ENCODE assay signal across 20 cellular contexts in genomic region chr11:30445056-30445455, GRCh38.
"Had no signal": no experiment of that assay in that cellular context is flagged by ENCODE, and none has a peak within 500 bp of the region (broad histone marks: within the 10 kb centered on the region; RNA-seq: fewer than 3 reads in every experiment).

No MANE protein-coding gene starts in this region.

- H3K4me3 ChIP-seq: body of pancreas, smooth muscle cell had no signal

- DNase-seq: activated CD4-positive, alpha-beta T cell treated with anti-CD3 and anti-CD28 coated beads, Interleukin-2, amount 10 ng/mL, durations not matched to agents 7 days and 5 days; activated CD8-positive, alpha-beta memory T cell treated with anti-CD3 and anti-CD28 coated beads, Interleukin-2, amount 50 U/mL, for 48 hours; activated gamma-delta T cell; activated T-cell treated with anti-CD3 and anti-CD28 coated beads, Interleukin-2, amount 50 U/mL, for 72 hours; amniotic stem cell; body of pancreas; effector memory CD4-positive, alpha-beta T cell; foreskin melanocyte; naive thymus-derived CD4-positive, alpha-beta T cell; nucleus accumbens; right cardiac atrium; stimulated activated CD4-positive, alpha-beta T cell treated with anti-CD3 and anti-CD28 coated beads, Interleukin-4, amount 100 ng/mL, for 4 hours; stimulated activated CD8-positive, alpha-beta memory T cell treated with anti-CD3 and anti-CD28 coated beads, Interleukin-4, amount 100 ng/mL, for 48 hours; stimulated activated naive CD8-positive, alpha-beta T cell treated with anti-CD3 and anti-CD28 coated beads, Interleukin-15, Interleukin-2, amounts not matched to agents 100 U/mL and 50 U/mL, for 24 hours; T-helper 2 cell had no signal

- H3K27me3 ChIP-seq: body of pancreas had no signal

- H3K4me1 Mint-ChIP-seq: activated CD4-positive, alpha-beta T cell treated with anti-CD3 and anti-CD28 coated beads, Interleukin-2, amount 10 ng/mL, durations not matched to agents 7 days and 5 days; central memory CD8-positive, alpha-beta T cell; naive thymus-derived CD4-positive, alpha-beta T cell had no signal

- H3K9me3 ChIP-seq: body of pancreas had no signal

- H3K27ac ChIP-seq: body of pancreas had no signal

- H3K4me2 ChIP-seq: smooth muscle cell had no signal

- H3K27me3 Mint-ChIP-seq: activated CD4-positive, alpha-beta T cell treated with anti-CD3 and anti-CD28 coated beads, Interleukin-2, amount 10 ng/mL, durations not matched to agents 7 days and 5 days; progenitor cell of endocrine pancreas had no signal

- H3K9me3 Mint-ChIP-seq: activated CD4-positive, alpha-beta T cell treated with anti-CD3 and anti-CD28 coated beads, Interleukin-2, amount 10 ng/mL, durations not matched to agents 7 days and 5 days; activated naive CD4-positive, alpha-beta T cell treated with anti-CD3 and anti-CD28 coated beads, Interleukin-2, amount 50 U/mL, for 72 hours; activated T-cell treated with anti-CD3 and anti-CD28 coated beads, Interleukin-2, amount 50 U/mL, for 72 hours; central memory CD8-positive, alpha-beta T cell; type B pancreatic cell had no signal

- H3K4me1 ChIP-seq: body of pancreas had no signal

- H3K4me3 Mint-ChIP-seq: activated CD4-positive, alpha-beta T cell treated with anti-CD3 and anti-CD28 coated beads, Interleukin-2, amount 10 ng/mL, durations not matched to agents 7 days and 5 days; activated T-cell treated with anti-CD3 and anti-CD28 coated beads, Interleukin-2, amount 50 U/mL, for 72 hours; central memory CD8-positive, alpha-beta T cell; naive thymus-derived CD4-positive, alpha-beta T cell; type B pancreatic cell had no signal

- H3K36me3 Mint-ChIP-seq: activated naive CD4-positive, alpha-beta T cell treated with anti-CD3 and anti-CD28 coated beads, Interleukin-2, amount 50 U/mL, for 72 hours; naive thymus-derived CD4-positive, alpha-beta T cell had no signal

- H3K27ac Mint-ChIP-seq: activated CD4-positive, alpha-beta T cell treated with anti-CD3 and anti-CD28 coated beads, Interleukin-2, amount 10 ng/mL, durations not matched to agents 7 days and 5 days; activated naive CD4-positive, alpha-beta T cell treated with anti-CD3 and anti-CD28 coated beads, Interleukin-2, amount 50 U/mL, for 72 hours; activated T-cell treated with anti-CD3 and anti-CD28 coated beads, Interleukin-2, amount 50 U/mL, for 72 hours; naive thymus-derived CD4-positive, alpha-beta T cell; type B pancreatic cell had no signal
